Comparison of ENCODE assay signal across 22 cellular contexts in genomic region chr20:574297-574942, GRCh38. TPM values are rescaled to one million over a fixed set of nuclear protein-coding genes. Genes with fewer than 3 reads are reported as not detected.
A peak's percentile ranks its signal among the peaks of the same experiment; 100 is the strongest.
DNase-seq lines count a peak whose midpoint lies in the region; ATAC-seq and TF ChIP-seq lines count a peak whose summit lies in the region.
"Had no signal": no experiment of that assay in that cellular context is flagged by ENCODE, and none has a peak within 500 bp of the region (broad histone marks: within the 10 kb centered on the region; RNA-seq: fewer than 3 reads in every experiment).

No MANE protein-coding gene starts in this region.

- peak overlapping the region; percentile 2; the same call in 1 of the 3 replicates for H3K4me3 Mint-ChIP-seq in GM23338
- H3K4me3 Mint-ChIP-seq in neural progenitor cell: no peak overlapping the region
- H3K4me3 Mint-ChIP-seq: CD4-positive, CD25-positive, alpha-beta regulatory T cell; central memory CD8-positive, alpha-beta T cell; nephron progenitor cell had no signal

- peak overlapping the region; percentile 11; the same call in 1 of the 2 replicates for H3K4me3 ChIP-seq in GM23338
- peak overlapping the region; percentile 28 for H3K4me3 ChIP-seq in neural progenitor cell
- H3K4me3 ChIP-seq: stomach had no signal

- H3F3A ChIP-seq in GM23338 (replicated peaks; ENCODE audit: low read depth): 0 out of 2 replicates have a peak, but pooled peaks cover 6% of the 10 kb centered on the region
- H3F3A ChIP-seq in neural progenitor cell (ENCODE audit: low read depth): peaks cover 32% of the 10 kb centered on the region

- intact Hi-C loops in left ventricle myocardium superior (cut with micrococcal nuclease): no loop called here

- H3K9ac ChIP-seq in neural progenitor cell: no peak overlapping the region

- ATAC-seq in GM23338 (peak; percentile 73), left ventricle myocardium superior (peak; percentile 28), GM21717 (IDR thresholded peaks at IDR 0.05; ENCODE audit: unreplicated experiment) (no peak)
- ATAC-seq: activated CD4-positive, CD25-positive, alpha-beta regulatory T cell treated with anti-CD3 and anti-CD28 coated beads, Interleukin-2, amount 50 U/mL, for 24 hours had no signal

- peaks cover 24% of the 10 kb centered on the region for H3K4me1 ChIP-seq in GM23338 (ENCODE audit: insufficient read depth)
- H3K4me1 ChIP-seq in neural progenitor cell: peaks cover 36% of the 10 kb centered on the region

- DNase-seq in GM23338 (ENCODE audit: low spot score) (peak; percentile 67), NCI-H82 treated with DMSO at 0.1 percent for 48 hours (lab: John Stamatoyannopoulos, UW; ENCODE audit: unreplicated experiment) (peak; percentile 71), left ventricle myocardium superior (peak; percentile 48), neural progenitor cell (ENCODE audit: low spot score) (peak; percentile 78), NCI-H2227 treated with DMSO at 0.1 percent for 48 hours (lab: John Stamatoyannopoulos, UW) (no peak), anterior cingulate cortex (lab: John Stamatoyannopoulos, UW) (no peak), GM20000 (ENCODE audit: low spot score) (no peak)
- DNase-seq: activated effector memory CD4-positive, alpha-beta T cell treated with Interleukin-2 at 50 U/mL for 16 hours; amniotic stem cell; CD4-positive, CD25-positive, alpha-beta regulatory T cell; foreskin fibroblast; mesenchymal stem cell; NCI-H1436 treated with DMSO at 0.1 percent for 48 hours; nephron progenitor cell; SIG-M5; stomach had no signal

- TF ChIP-seq CTCF in GM23338 (conservative IDR thresholded peaks at IDR 0.05; ENCODE audit: low read depth in 2 of 2): no peak
- TF ChIP-seq CTCF in neural progenitor cell (IDR thresholded peaks at IDR 0.05): no peak
- TF ChIP-seq CTCF in GM20000 (IDR thresholded peaks at IDR 0.05; ENCODE audit: extremely low read depth, missing control alignments): no peak

- H3K9me3 Mint-ChIP-seq in GM23338 (no peaks in the 10 kb centered on the region), neural progenitor cell (no peaks in the 10 kb centered on the region)
- H3K9me3 Mint-ChIP-seq: central memory CD8-positive, alpha-beta T cell; nephron progenitor cell had no signal

- H3K27ac ChIP-seq in GM23338 (ENCODE audit: low read depth) (peak overlapping the region; percentile 65; the same call in 1 of the 2 replicates), neural progenitor cell (no peak overlapping the region)
- H3K27ac ChIP-seq: stomach had no signal

- no peaks in the 10 kb centered on the region for H3K9me3 ChIP-seq in neural progenitor cell (ENCODE audit: low read depth)
- H3K9me3 ChIP-seq: stomach had no signal

- H3K27me3 Mint-ChIP-seq in GM23338 (ENCODE audit: insufficient read depth, low read depth, poor library complexity): peaks cover 6% of the 10 kb centered on the region
- H3K27me3 Mint-ChIP-seq in neural progenitor cell (ENCODE audit: insufficient read depth, low read depth): peaks cover 15% of the 10 kb centered on the region

- H3K36me3 ChIP-seq in GM23338 (ENCODE audit: insufficient read depth): no peaks in the 10 kb centered on the region
- H3K36me3 ChIP-seq in neural progenitor cell: no peaks in the 10 kb centered on the region
- H3K36me3 ChIP-seq: stomach had no signal

- no peaks in the 10 kb centered on the region for H3K36me3 Mint-ChIP-seq in GM23338 (ENCODE audit: low read depth)
- H3K36me3 Mint-ChIP-seq in neural progenitor cell: no peaks in the 10 kb centered on the region
- H3K36me3 Mint-ChIP-seq: CD4-positive, CD25-positive, alpha-beta regulatory T cell had no signal

- H3K27me3 ChIP-seq in GM23338 (ENCODE audit: insufficient read depth) (no peaks in the 10 kb centered on the region), neural progenitor cell (peaks cover 53% of the 10 kb centered on the region)

- H3K4me2 ChIP-seq in GM23338 (peak overlapping the region; percentile 58), neural progenitor cell (peak overlapping the region; percentile 74)

- H3K27ac Mint-ChIP-seq in GM23338 (no peak overlapping the region), neural progenitor cell (no peak overlapping the region)
- H3K27ac Mint-ChIP-seq: CD4-positive, CD25-positive, alpha-beta regulatory T cell had no signal

- H3K9me2 ChIP-seq in GM23338 (ENCODE audit: insufficient read depth): no peaks in the 10 kb centered on the region

- H2AFZ ChIP-seq in GM23338 (peak overlapping the region; percentile 94), neural progenitor cell (replicated peaks) (peak overlapping the region; percentile 26)

- H3K4me1 Mint-ChIP-seq in GM23338: peaks cover 44% of the 10 kb centered on the region
- H3K4me1 Mint-ChIP-seq in neural progenitor cell: peaks cover 15% of the 10 kb centered on the region
- H3K4me1 Mint-ChIP-seq: CD4-positive, CD25-positive, alpha-beta regulatory T cell; central memory CD8-positive, alpha-beta T cell had no signal

- H4K20me1 ChIP-seq in GM23338 (replicated peaks; ENCODE audit: insufficient read depth) (no peaks in the 10 kb centered on the region), neural progenitor cell (ENCODE audit: low read depth) (no peaks in the 10 kb centered on the region)

- H3K79me2 ChIP-seq in GM23338 (replicated peaks; ENCODE audit: insufficient read depth): no peaks in the 10 kb centered on the region
- H3K79me2 ChIP-seq in neural progenitor cell (ENCODE audit: low read depth): no peaks in the 10 kb centered on the region

TF ChIP-seq in GM23338, 12 proteins besides CTCF, POLR2A, EP300 and RAD21 (continues in another document):
- TF ChIP-seq ETS1 (IDR thresholded peaks at IDR 0.05): no peak

RNA-seq across cellular contexts. Expression of gene CSNK2A1, which starts 30.8 kb away (rescaled TPM):
- 244 and 252 TPM in 2 replicates for total RNA-seq in GM23338 (2014; rRNA removed; shearing (Covaris generic))
- polyA plus RNA-seq in GM23338 (2016; fragmentation: Nextera tagmentation; extraction: Ambion mirVana): 73.2 and 85.1 TPM in 2 replicates
- 116 TPM for total RNA-seq in left ventricle myocardium superior
- 310 and 599 TPM in 2 replicates for total RNA-seq in neural progenitor cell (ENCODE audit: low replicate concordance)

RNA-seq across cellular contexts. Expression of gene TCF15, which starts 35.7 kb away (rescaled TPM):
- total RNA-seq in GM23338 (2014; rRNA removed; shearing (Covaris generic)): 2.0 and 3.8 TPM in 2 replicates
- polyA plus RNA-seq in GM23338 (2016; fragmentation: Nextera tagmentation; extraction: Ambion mirVana): 4.0 and 4.2 TPM in 2 replicates
- total RNA-seq in left ventricle myocardium superior (11.8 TPM), neural progenitor cell (ENCODE audit: low replicate concordance) (0.07 and 1.4 TPM in 2 replicates)
- total RNA-seq: CD4-positive, CD25-positive, alpha-beta regulatory T cell; M059J; NCI-H460; T-helper 2 cell treated with Interferon-gamma antibody and Interleukin-4, amounts not matched to agents 100 ng/mL and 5 ng/mL, for 36 hours had no signal
- polyA plus RNA-seq: CD4-positive, CD25-positive, alpha-beta regulatory T cell had no signal

Comparison
In these comparisons a context has a peak if more than half of its experiments do, and no peak if none do; other contexts are left out.
1. DNase-seq: peak in GM23338 (single experiment), NCI-H82 treated with DMSO at 0.1 percent for 48 hours (single experiment), left ventricle myocardium superior (single experiment) and neural progenitor cell (single experiment); none in NCI-H2227 treated with DMSO at 0.1 percent for 48 hours (single experiment), anterior cingulate cortex (0 of 58) and GM20000 (single experiment).